ENCODE assay signal across 8 cellular contexts in genomic region chr6:27388293-27389197, GRCh38. TPM values are rescaled to one million over a fixed set of nuclear protein-coding genes. Genes with fewer than 3 reads are reported as not detected.
DNase-seq lines count a peak whose midpoint lies in the region; FAIRE-seq and TF ChIP-seq lines count a peak whose summit lies in the region.

TSS of gene ZNF391 (plus strand) at chr6:27388759. CDS start at chr6:27400371, 11,612 bp downstream.

- TF ChIP-seq CTCF in Loucy (conservative IDR thresholded peaks at IDR 0.05; ENCODE audit: low read length) (no peak), cardiac muscle cell (IDR thresholded peaks at IDR 0.05; ENCODE audit: low read depth, low read length) (no peak), transverse colon (IDR thresholded peaks at IDR 0.05) (no peak)

- peak within 1 kb of the TSS; percentile 82 for H3K4me3 ChIP-seq in Loucy (ENCODE audit: low read length, poor library complexity, severe bottlenecking)
- peak within 1 kb of the TSS; percentile 74 for H3K4me3 ChIP-seq in cardiac muscle cell
- peak within 1 kb of the TSS; percentile 84 for H3K4me3 ChIP-seq in trophoblast cell (ENCODE audit: low read depth, low read length)
- peak within 1 kb of the TSS; percentile 52 to 64 (median 53) for H3K4me3 ChIP-seq in transverse colon

- peak within 1 kb of the TSS; percentile 74 for H3K18ac ChIP-seq in trophoblast cell (ENCODE audit: low read length)

- TF ChIP-seq POLR2A in H54 (IDR thresholded peaks at IDR 0.05; ENCODE audit: low read depth, low read length) (peak; percentile 75), transverse colon (IDR thresholded peaks at IDR 0.05) (no peak)

- TF ChIP-seq EP300 in transverse colon (IDR thresholded peaks at IDR 0.05; ENCODE audit: low read depth), result no peak

- peak within 1 kb of the TSS; percentile 82 for H4K12ac ChIP-seq in trophoblast cell (ENCODE audit: low read depth, low read length)

- WGBS in trophoblast cell (ENCODE audit: extremely low coverage, insufficient coverage, insufficient read length), result no CpG with 5 or more reads among the region's 49 CpGs
- 1% methylated on average over 8 to 49 of the region's 49 CpGs for WGBS in transverse colon (ENCODE audit: low coverage in 1 of 2), 2 donors

- intact Hi-C loops in transverse colon (cut with DNase I; ENCODE audit: low total_unique reads), result no loop called here

- peak within 1 kb of the TSS; percentile 97 for H2AFZ ChIP-seq in Loucy (ENCODE audit: low read length)
- H2AFZ ChIP-seq in trophoblast cell (ENCODE audit: insufficient read depth, low read length, poor library complexity), result peak within 1 kb of the TSS; percentile 89

- no peaks in the 10 kb centered on the region for H3K79me2 ChIP-seq in Loucy (ENCODE audit: insufficient read depth, low read length)
- H3K79me2 ChIP-seq in trophoblast cell (ENCODE audit: control insufficient read depth, insufficient read depth, low read length, poor library complexity), result peaks cover 3% of the 10 kb centered on the region

- H3K4me1 ChIP-seq in Loucy (ENCODE audit: insufficient read depth, low read length, poor library complexity, severe bottlenecking) (no peaks in the 10 kb centered on the region), cardiac muscle cell (ENCODE audit: low read depth) (no peaks in the 10 kb centered on the region), trophoblast cell (ENCODE audit: control insufficient read depth in 1 of 2, insufficient read depth in 2 of 2, low read length in 2 of 2) (peaks cover 3 to 4% of the 10 kb centered on the region in 2 experiments), transverse colon (peaks cover 0 to 11% (median 5%) of the 10 kb centered on the region in 4 donors)

- H3K27me3 ChIP-seq in Loucy (ENCODE audit: insufficient read depth, low read length, poor library complexity, severe bottlenecking) (no peaks in the 10 kb centered on the region), cardiac muscle cell (peaks cover 7% of the 10 kb centered on the region), trophoblast cell (ENCODE audit: insufficient read depth, low read length) (no peaks in the 10 kb centered on the region), transverse colon (no peaks in the 10 kb centered on the region)

- no peaks in the 10 kb centered on the region for H3K9me3 ChIP-seq in Loucy (ENCODE audit: insufficient read depth, low read depth, low read length)
- H3K9me3 ChIP-seq in cardiac muscle cell (ENCODE audit: low read depth), result no peaks in the 10 kb centered on the region
- no peaks in the 10 kb centered on the region for H3K9me3 ChIP-seq in trophoblast cell (ENCODE audit: insufficient read depth, low read depth, low read length)
- no peaks in the 10 kb centered on the region for H3K9me3 ChIP-seq in transverse colon

- in situ Hi-C loops in transverse colon (cut with MboI; ENCODE audit: low pct_ligation_motif_present in 1 of 4, low pct_unique_long_range_greater_than_20kb in 1 of 4, low sequenced_read_pairs in 3 of 4), result no loop called here

- no peak within 1 kb of the TSS for H3K23ac ChIP-seq in trophoblast cell (ENCODE audit: low read length)

- H3F3A ChIP-seq in Loucy (ENCODE audit: low read depth), result no peaks in the 10 kb centered on the region

- H4K8ac ChIP-seq in trophoblast cell (ENCODE audit: low read depth, low read length), result peak within 1 kb of the TSS; percentile 94

- DNase-seq in GF-D8 (lab: John Stamatoyannopoulos, UW) (peak; percentile 43), H54 (ENCODE audit: insufficient read length, low spot score) (peak; percentile 83), SKM-1 (lab: John Stamatoyannopoulos, UW; ENCODE audit: unreplicated experiment) (peak; percentile 77), cardiac muscle cell (ENCODE audit: low read depth in 1 of 2, low spot score in 1 of 2) (peak; percentile 86 to 90), trophoblast cell (peak; percentile 96 to 97), transverse colon (peak; percentile 70)
- peak; percentile 53 for DNase-seq in activated naive CD8-positive, alpha-beta T cell treated with anti-CD3 and anti-CD28 coated beads, Interleukin-2, amount 50 U/mL, for 16 hours (ENCODE audit: low read depth, low spot score)

- peak within 1 kb of the TSS; percentile 71 for H2BK5ac ChIP-seq in trophoblast cell (ENCODE audit: low read depth, low read length, poor library complexity)

- H3K27ac ChIP-seq in cardiac muscle cell (peak within 1 kb of the TSS; percentile 70), trophoblast cell (ENCODE audit: low read depth, low read length) (peak within 1 kb of the TSS; percentile 86), transverse colon (peak within 1 kb of the TSS; percentile 58 to 82 (median 78))

- peaks cover 8% of the 10 kb centered on the region for H3K79me1 ChIP-seq in trophoblast cell (ENCODE audit: low read length)

- H3K9me2 ChIP-seq in Loucy (replicated peaks; ENCODE audit: low read depth, low read length), result no peaks in the 10 kb centered on the region

- no peaks in the 10 kb centered on the region for H4K20me1 ChIP-seq in Loucy (ENCODE audit: insufficient read depth, low read length, poor library complexity, severe bottlenecking)

- H4K91ac ChIP-seq in trophoblast cell (ENCODE audit: low read depth, low read length), result peak within 1 kb of the TSS; percentile 88

- FAIRE-seq in H54 (lab: Jason Lieb, UNC), result peak; percentile 97

- H3K14ac ChIP-seq in trophoblast cell (ENCODE audit: low read length), result peak within 1 kb of the TSS; percentile 77

- peak within 1 kb of the TSS; percentile 35 for H2BK12ac ChIP-seq in trophoblast cell (ENCODE audit: low read length)

- H2BK120ac ChIP-seq in trophoblast cell (ENCODE audit: insufficient read depth, low read length, poor library complexity), result peak within 1 kb of the TSS; percentile 67

- H3K9ac ChIP-seq in Loucy (ENCODE audit: low read depth, low read length, poor library complexity, severe bottlenecking), result peak within 1 kb of the TSS; percentile 68
- peak within 1 kb of the TSS; percentile 90 for H3K9ac ChIP-seq in trophoblast cell (ENCODE audit: low read length)

- H3K36me3 ChIP-seq in Loucy (ENCODE audit: insufficient read depth, low read length), result no peaks in the 10 kb centered on the region
- no peaks in the 10 kb centered on the region for H3K36me3 ChIP-seq in cardiac muscle cell
- H3K36me3 ChIP-seq in trophoblast cell (ENCODE audit: control insufficient read depth in 1 of 2, insufficient read depth in 2 of 2, low read length in 2 of 2), result no peaks in the 10 kb centered on the region
- no peaks in the 10 kb centered on the region for H3K36me3 ChIP-seq in transverse colon

- peak within 1 kb of the TSS; percentile 77 for H3K4me2 ChIP-seq in Loucy (ENCODE audit: low read depth, low read length, poor library complexity, severe bottlenecking)
- H3K4me2 ChIP-seq in trophoblast cell (ENCODE audit: low read length), result peak within 1 kb of the TSS; percentile 99

- H3K4ac ChIP-seq in trophoblast cell (ENCODE audit: low read depth, low read length), result peak within 1 kb of the TSS; percentile 68

- peak within 1 kb of the TSS; percentile 64 for H2AK5ac ChIP-seq in trophoblast cell (ENCODE audit: low read length)

RNA-seq across cellular contexts. Expression of gene ZNF391, which starts in this region (rescaled TPM):
- total RNA-seq in cardiac muscle cell, result 3.7 and 5.4 TPM in 2 replicates
- 11.0 and 12.9 TPM in 2 replicates for polyA plus RNA-seq in cardiac muscle cell
- polyA plus RNA-seq in trophoblast cell (2013), result 4.3 and 5.2 TPM in 2 replicates
- 1 to 10 TPM in 2 of 4 donors, under 1 TPM in 1, not detected in 1; 0.75 to 2.4 (median 1.2) TPM for total RNA-seq in transverse colon

Comparison
In these comparisons a context has a peak if more than half of its experiments do, and no peak if none do; other contexts are left out.
1. Peak in every context shown above with its lines: DNase-seq, H3K4me3 ChIP-seq and H3K27ac ChIP-seq.
2. DNase-seq: peak in every context shown above with its lines; median percentile 96 in trophoblast cell; 88 in cardiac muscle cell; 83 in H54; 77 in SKM-1; 70 in transverse colon; 53 in activated naive CD8-positive, alpha-beta T cell treated with anti-CD3 and anti-CD28 coated beads, Interleukin-2, amount 50 U/mL, for 16 hours; 43 in GF-D8.